Comparison of ENCODE assay signal across 16 cellular contexts in genomic region chr3:124131158-124132115, GRCh38.
DNase-seq lines count a peak whose midpoint lies in the region; ATAC-seq and TF ChIP-seq lines count a peak whose summit lies in the region.
"Had no signal": no experiment of that assay in that cellular context is flagged by ENCODE, and none has a peak within 500 bp of the region (broad histone marks: within the 10 kb centered on the region; RNA-seq: fewer than 3 reads in every experiment).

No MANE protein-coding gene starts in this region.

- DNase-seq in NCI-H146 (lab: John Stamatoyannopoulos, UW) (peak; percentile 12), NCI-H146 treated with DMSO at 0.1 percent for 48 hours (lab: John Stamatoyannopoulos, UW; ENCODE audit: unreplicated experiment) (no peak), NCI-H1694 (lab: John Stamatoyannopoulos, UW) (peak; percentile 39), dermis blood vessel endothelial cell (peak; percentile 52), psoas muscle (peak; percentile 22 to 52), NCI-H510A (lab: John Stamatoyannopoulos, UW) (no peak)
- DNase-seq: activated naive CD4-positive, alpha-beta T cell treated with anti-CD3 and anti-CD28 coated beads, Interleukin-2, amount 10 ng/mL, durations not matched to agents 7 days and 5 days; IMR-90; mesenchymal stem cell; NCI-H1930; spleen had no signal

- H3K9me3 ChIP-seq in psoas muscle = no peaks in the 10 kb centered on the region
- H3K9me3 ChIP-seq: A549, spleen had no signal

- peak overlapping the region; percentile 44 for H3K27ac ChIP-seq in psoas muscle
- H3K27ac ChIP-seq: A549 had no signal

- H3K36me3 ChIP-seq in psoas muscle (ENCODE audit: insufficient read depth in 1 of 2, low read depth in 1 of 2) = no peaks in the 10 kb centered on the region
- H3K36me3 ChIP-seq: spleen had no signal

- TF ChIP-seq CTCF in psoas muscle (IDR thresholded peaks at IDR 0.05) = no peak

- intact Hi-C loops in psoas muscle (cut with DNase I) = no loop called here

- ATAC-seq in psoas muscle = peak; percentile 92 to 99 (median 98)
- no peak for ATAC-seq in HG02678 (IDR thresholded peaks at IDR 0.05; ENCODE audit: unreplicated experiment)
- no peak for ATAC-seq in HG03135 (IDR thresholded peaks at IDR 0.05; ENCODE audit: unreplicated experiment)
- ATAC-seq: A549, SK-N-SH treated with all-trans-retinoic acid at 6 μM for 48 hours, WTC11 had no signal

- H3K27me3 ChIP-seq in psoas muscle (ENCODE audit: insufficient read depth in 3 of 3, low read length in 2 of 3) = no peaks in the 10 kb centered on the region
- H3K27me3 ChIP-seq: spleen had no signal

- H3K4me1 ChIP-seq in psoas muscle = peaks cover 16% of the 10 kb centered on the region
- H3K4me1 ChIP-seq: A549 had no signal

- H3K4me3 ChIP-seq in psoas muscle = no peak overlapping the region
- H3K4me3 ChIP-seq: A549, spleen had no signal

- 45 to 52% (median 47%) methylated on average over 3 of the region's 3 CpGs for WGBS in psoas muscle, 3 donors

Comparison
In these comparisons a context has a peak if more than half of its experiments do, and no peak if none do; other contexts are left out.
1. DNase-seq: peak in NCI-H146 (single experiment), NCI-H1694 (single experiment), dermis blood vessel endothelial cell (single experiment) and psoas muscle (2 of 2); none in NCI-H146 treated with DMSO at 0.1 percent for 48 hours (single experiment) and NCI-H510A (single experiment).
2. ATAC-seq: peak in psoas muscle (4 of 4); none in HG02678 (single experiment) and HG03135 (single experiment).